ENCODE assay signal across 16 cellular contexts in the genomic region with DNA sequence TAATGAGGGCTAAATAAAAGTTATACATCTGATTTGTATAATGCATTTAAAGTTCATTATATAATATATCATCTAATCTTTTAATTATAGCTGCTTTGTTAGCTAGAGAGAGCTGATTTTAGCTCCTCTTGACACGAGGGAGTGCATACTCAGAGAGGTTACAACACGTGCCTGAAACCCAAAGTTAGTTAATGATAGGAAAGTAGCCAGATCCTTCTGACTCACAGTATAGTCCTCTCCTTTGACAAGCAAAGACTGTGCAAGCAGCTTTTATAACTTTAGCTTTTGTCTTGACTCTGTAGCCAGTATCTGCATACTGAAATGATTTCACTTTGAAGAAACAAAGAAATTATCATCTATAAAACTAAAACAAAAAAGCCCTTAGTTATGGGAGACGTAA. TPM values are rescaled to one million over a fixed set of nuclear protein-coding genes. Genes with fewer than 3 reads are reported as not detected.
DNase-seq lines count a peak whose midpoint lies in the region; ATAC-seq, FAIRE-seq and TF ChIP-seq lines count a peak whose summit lies in the region.
"Had no signal": no experiment of that assay in that cellular context is flagged by ENCODE, and none has a peak within 500 bp of the region (broad histone marks: within the 10 kb centered on the region; RNA-seq: fewer than 3 reads in every experiment).

No MANE protein-coding gene starts in this region.

- H3K9ac ChIP-seq in astrocyte (ENCODE audit: low read length): no peak overlapping the region

- H3K79me2 ChIP-seq in astrocyte (ENCODE audit: insufficient read depth, low read length): no peaks in the 10 kb centered on the region

- H3K36me3 Mint-ChIP-seq in astrocyte (ENCODE audit: low read depth, unreplicated experiment): no peaks in the 10 kb centered on the region

- H3K9me3 ChIP-seq in astrocyte (ENCODE audit: insufficient read depth, low read depth, low read length): no peaks in the 10 kb centered on the region
- no peaks in the 10 kb centered on the region for H3K9me3 ChIP-seq in Peyer's patch
- H3K9me3 ChIP-seq in suprapubic skin: no peaks in the 10 kb centered on the region
- H3K9me3 ChIP-seq: ascending aorta had no signal

- H3K27me3 ChIP-seq in astrocyte (ENCODE audit: insufficient read depth, low read length): no peaks in the 10 kb centered on the region
- H3K27me3 ChIP-seq in Peyer's patch: no peaks in the 10 kb centered on the region
- peaks cover 4% of the 10 kb centered on the region for H3K27me3 ChIP-seq in suprapubic skin
- H3K27me3 ChIP-seq: ascending aorta had no signal

- H3K27me3 Mint-ChIP-seq in astrocyte (ENCODE audit: low read depth, unreplicated experiment): peaks cover 4% of the 10 kb centered on the region

- H3K4me3 ChIP-seq in astrocyte (ENCODE audit: insufficient read depth, low read depth, low read length) (no peak overlapping the region), Peyer's patch (no peak overlapping the region), suprapubic skin (no peak overlapping the region)
- H3K4me3 ChIP-seq: ascending aorta had no signal

- H3K4me2 ChIP-seq in astrocyte (ENCODE audit: low read length): no peak overlapping the region

- no peaks in the 10 kb centered on the region for H3K36me3 ChIP-seq in astrocyte (ENCODE audit: insufficient read depth, low read length)
- no peaks in the 10 kb centered on the region for H3K36me3 ChIP-seq in Peyer's patch
- no peaks in the 10 kb centered on the region for H3K36me3 ChIP-seq in suprapubic skin
- H3K36me3 ChIP-seq: ascending aorta had no signal

- 25% methylated on average over 3 of the region's 3 CpGs for WGBS in suprapubic skin

- no peaks in the 10 kb centered on the region for H3K9me3 Mint-ChIP-seq in astrocyte (ENCODE audit: unreplicated experiment)

- no peak for TF ChIP-seq EP300 in suprapubic skin (IDR thresholded peaks at IDR 0.05)

- TF ChIP-seq POLR2A in Peyer's patch (IDR thresholded peaks at IDR 0.05) (no peak), suprapubic skin (IDR thresholded peaks at IDR 0.05) (no peak)

- no peak overlapping the region for H2AFZ ChIP-seq in astrocyte (ENCODE audit: low read depth, low read length)

- TF ChIP-seq CTCF in astrocyte (IDR thresholded peaks at IDR 0.05; ENCODE audit: insufficient read depth, low read depth, low read length) (no peak), Peyer's patch (IDR thresholded peaks at IDR 0.05) (no peak), suprapubic skin (IDR thresholded peaks at IDR 0.05) (no peak)

- H3K4me1 Mint-ChIP-seq in astrocyte (ENCODE audit: low read depth, unreplicated experiment): peaks cover 1% of the 10 kb centered on the region

- peak; percentile 53 for DNase-seq in DMS 273 (lab: John Stamatoyannopoulos, UW; ENCODE audit: unreplicated experiment)
- DNase-seq in DMS 273 treated with DMSO at 0.1 percent for 48 hours (lab: John Stamatoyannopoulos, UW): no peak
- DNase-seq in astrocyte (ENCODE audit: low read depth): peak; percentile 19
- peak; percentile 18 for DNase-seq in kidney glomerular epithelial cell (lab: John Stamatoyannopoulos, UW)
- no peak for DNase-seq in Peyer's patch
- no peak for DNase-seq in suprapubic skin (ENCODE audit: low spot score in 2 of 2)
- no peak for DNase-seq in NCI-H1436 treated with DMSO at 0.1 percent for 48 hours (lab: John Stamatoyannopoulos, UW)
- DNase-seq: Karpas-422; nucleus accumbens; stimulated activated CD4-positive, alpha-beta T cell treated with anti-CD3 and anti-CD28 coated beads, Interleukin-2, amount 100 ng/mL, for 24 hours; stimulated activated naive CD8-positive, alpha-beta T cell treated with anti-CD3 and anti-CD28 coated beads, Interleukin-15, Interleukin-2, amounts not matched to agents 100 U/mL and 50 U/mL, for 24 hours had no signal

- H3K4me3 Mint-ChIP-seq in astrocyte (ENCODE audit: unreplicated experiment): no peak overlapping the region

- peak; percentile 44 for ATAC-seq in HG03378 (IDR thresholded peaks at IDR 0.05; ENCODE audit: unreplicated experiment)
- ATAC-seq: left lobe of liver; stimulated activated naive CD8-positive, alpha-beta T cell treated with anti-CD3 and anti-CD28 coated beads, Interleukin-15, Interleukin-2, amounts not matched to agents 100 U/mL and 50 U/mL, for 24 hours had no signal

- H4K20me1 ChIP-seq in astrocyte (ENCODE audit: insufficient read depth, low read length): no peaks in the 10 kb centered on the region

- no peak overlapping the region for H3K27ac Mint-ChIP-seq in astrocyte (ENCODE audit: unreplicated experiment)

- no peak overlapping the region for H3K27ac ChIP-seq in astrocyte (ENCODE audit: low read depth, low read length)
- no peak overlapping the region for H3K27ac ChIP-seq in Peyer's patch
- no peak overlapping the region for H3K27ac ChIP-seq in suprapubic skin
- H3K27ac ChIP-seq: 22Rv1, ascending aorta had no signal

- FAIRE-seq in astrocyte (lab: Jason Lieb, UNC): no peak
- FAIRE-seq: TTC549 had no signal

- H3K4me1 ChIP-seq in astrocyte (ENCODE audit: insufficient read depth, low read length) (no peaks in the 10 kb centered on the region), Peyer's patch (no peaks in the 10 kb centered on the region), suprapubic skin (peaks cover 15% of the 10 kb centered on the region)
- H3K4me1 ChIP-seq: ascending aorta had no signal

RNA-seq across cellular contexts. Expression of a gene that starts 13.3 kb away (rescaled TPM):
- total RNA-seq in astrocyte (not detected in 2 replicates), Peyer's patch (not detected), suprapubic skin (not detected)
- total RNA-seq: ascending aorta, left lobe of liver had no signal

RNA-seq across cellular contexts. Expression of a gene that starts 49.6 kb away (rescaled TPM):
- total RNA-seq in astrocyte (17.3 and 20.2 TPM in 2 replicates), Peyer's patch (10 to 100 TPM in 3 of 4 donors, 1 to 10 TPM in 1; 9.3 to 50.3 (median 12.6) TPM), suprapubic skin (10 to 100 TPM; 30.1 to 44.1 (median 38.6) TPM)

Comparison
In these comparisons a context has a peak if more than half of its experiments do, and no peak if none do; other contexts are left out.
1. DNase-seq: peak in DMS 273 (single experiment), astrocyte (single experiment) and kidney glomerular epithelial cell (single experiment); none in DMS 273 treated with DMSO at 0.1 percent for 48 hours (single experiment), Peyer's patch (0 of 3), suprapubic skin (0 of 2) and NCI-H1436 treated with DMSO at 0.1 percent for 48 hours (single experiment).